19 cellular contexts compared by ENCODE assay signal in the genomic region with DNA sequence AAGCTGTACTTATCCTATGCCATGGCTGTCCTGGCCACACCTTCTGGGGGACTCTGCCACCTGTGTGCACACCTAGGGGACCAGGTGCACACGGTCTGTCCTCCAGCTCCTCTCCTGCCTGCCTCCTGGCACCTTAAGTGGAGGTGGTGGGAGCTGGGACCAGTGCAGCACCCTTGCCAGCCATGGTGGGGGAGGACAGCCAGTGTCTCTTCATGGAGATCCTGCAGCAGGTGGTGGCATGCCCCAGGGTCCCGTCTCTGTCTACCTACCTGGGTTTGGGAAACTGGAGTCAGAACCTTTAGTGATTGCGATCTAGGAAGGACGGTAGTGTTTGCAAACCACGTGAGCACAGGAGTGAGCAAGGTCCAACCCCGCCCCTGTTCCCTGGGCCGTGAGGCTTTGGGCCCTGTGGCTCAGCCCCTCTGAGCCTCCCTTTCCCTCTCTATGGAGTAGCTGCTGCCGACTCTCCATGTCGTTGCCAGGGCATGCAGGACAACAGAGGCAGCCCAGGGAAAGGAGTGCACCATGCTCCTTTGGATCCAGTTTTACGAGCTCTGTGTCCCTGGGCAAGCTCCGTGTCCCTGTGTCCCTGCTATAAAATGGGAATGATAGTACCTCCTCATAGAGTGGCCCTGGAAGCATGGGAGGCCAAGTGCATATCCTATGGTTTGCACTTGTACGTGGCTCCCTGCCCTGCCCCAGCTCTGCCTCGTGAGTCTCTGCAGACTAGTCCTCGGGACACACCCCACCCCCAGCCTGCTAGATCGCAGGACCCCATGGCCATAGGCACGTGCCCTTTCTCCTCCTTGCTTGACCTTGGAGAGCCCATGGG. TPM values are rescaled to one million over a fixed set of nuclear protein-coding genes. Genes with fewer than 3 reads are reported as not detected.
DNase-seq lines count a peak whose midpoint lies in the region; ATAC-seq, FAIRE-seq and TF ChIP-seq lines count a peak whose summit lies in the region.
"Had no signal": no experiment of that assay in that cellular context is flagged by ENCODE, and none has a peak within 500 bp of the region (broad histone marks: within the 10 kb centered on the region; RNA-seq: fewer than 3 reads in every experiment).

No MANE protein-coding gene starts in this region.

- peaks cover 7% of the 10 kb centered on the region; the same call in 1 of the 2 replicates for H3K27me3 Mint-ChIP-seq in WTC11 (ENCODE audit: low read depth)

- intact Hi-C loops in kidney (cut with DNase I), result no loop called here

- H4K20me1 ChIP-seq in osteoblast (ENCODE audit: insufficient read depth, low read length), result no peaks in the 10 kb centered on the region

- TF ChIP-seq CTCF in WTC11 (IDR thresholded peaks at IDR 0.05) (no peak), kidney (IDR thresholded peaks at IDR 0.05; ENCODE audit: borderline replicate concordance, extremely low read depth, insufficient read depth) (no peak), osteoblast (IDR thresholded peaks at IDR 0.05; ENCODE audit: extremely low read depth, low read depth, low read length) (no peak)

- no peaks in the 10 kb centered on the region for H3K79me2 ChIP-seq in osteoblast (ENCODE audit: insufficient read depth, low read length)

- peaks cover 68 to 82% of the 10 kb centered on the region in 2 donors for H3K4me1 ChIP-seq in kidney (ENCODE audit: control insufficient read depth in 1 of 2, insufficient read depth in 1 of 2, low read depth in 1 of 2, low read length in 2 of 2)
- H3K4me1 ChIP-seq in osteoblast (ENCODE audit: insufficient read depth, low read length), result peaks cover 32% of the 10 kb centered on the region

- no peak overlapping the region for H3K4me2 ChIP-seq in osteoblast (ENCODE audit: insufficient read depth, low read length)

- H3K9me3 Mint-ChIP-seq in WTC11, result no peaks in the 10 kb centered on the region
- H3K9me3 Mint-ChIP-seq: activated CD4-positive, alpha-beta T cell treated with anti-CD3 and anti-CD28 coated beads, Interleukin-2, amount 10 ng/mL, durations not matched to agents 24 days and 14 days; activated naive CD4-positive, alpha-beta T cell treated with anti-CD3 and anti-CD28 coated beads, Interleukin-2, amount 10 ng/mL, durations not matched to agents 7 days and 5 days; mesothelial cell of epicardium; stimulated activated memory B cell treated with anti-CD40 and anti-IgM and Interleukin-4, amounts not matched to agents 10 μg/mL and 1 μg/mL and 100 μg/mL, for 72 hours had no signal

- H3K36me3 Mint-ChIP-seq in WTC11, result no peaks in the 10 kb centered on the region
- H3K36me3 Mint-ChIP-seq: activated naive CD4-positive, alpha-beta T cell treated with anti-CD3 and anti-CD28 coated beads, Interleukin-2, amount 10 ng/mL, durations not matched to agents 7 days and 5 days; mesothelial cell of epicardium; stimulated activated memory B cell treated with anti-CD40 and anti-IgM and Interleukin-4, amounts not matched to agents 10 μg/mL and 1 μg/mL and 100 μg/mL, for 72 hours had no signal

- FAIRE-seq in kidney (lab: Jason Lieb, UNC), result no peak

- H3K36me3 ChIP-seq in kidney (ENCODE audit: control insufficient read depth in 1 of 2, insufficient read depth in 2 of 2, low read length in 2 of 2), result peaks cover 0 to 5% of the 10 kb centered on the region in 2 donors
- no peaks in the 10 kb centered on the region for H3K36me3 ChIP-seq in osteoblast (ENCODE audit: insufficient read depth, low read length)
- H3K36me3 ChIP-seq: brain microvascular endothelial cell, SJCRH30 had no signal

- no peak overlapping the region for H3K27ac Mint-ChIP-seq in WTC11
- H3K27ac Mint-ChIP-seq: activated CD4-positive, alpha-beta T cell treated with anti-CD3 and anti-CD28 coated beads, Interleukin-2, amount 10 ng/mL, durations not matched to agents 24 days and 14 days; activated naive CD4-positive, alpha-beta T cell treated with anti-CD3 and anti-CD28 coated beads, Interleukin-2, amount 10 ng/mL, durations not matched to agents 7 days and 5 days; mesothelial cell of epicardium; stimulated activated memory B cell treated with anti-CD40 and anti-IgM and Interleukin-4, amounts not matched to agents 10 μg/mL and 1 μg/mL and 100 μg/mL, for 72 hours had no signal

- no peak overlapping the region for H3K4me3 Mint-ChIP-seq in WTC11
- H3K4me3 Mint-ChIP-seq: activated CD4-positive, alpha-beta T cell treated with anti-CD3 and anti-CD28 coated beads, Interleukin-2, amount 10 ng/mL, durations not matched to agents 24 days and 14 days; activated naive CD4-positive, alpha-beta T cell treated with anti-CD3 and anti-CD28 coated beads, Interleukin-2, amount 10 ng/mL, durations not matched to agents 7 days and 5 days; mesothelial cell of epicardium; stimulated activated memory B cell treated with anti-CD40 and anti-IgM and Interleukin-4, amounts not matched to agents 10 μg/mL and 1 μg/mL and 100 μg/mL, for 72 hours had no signal

- H3K9ac ChIP-seq in kidney (ENCODE audit: low read length in 2 of 2), result peak overlapping the region in 1 of 2 donors; percentile 30

- CTCF ChIA-PET in WTC11 (lab: Charles Lee), result interaction anchor here (1.1 to 3.3 kb wide), 6 partner anchors 13 to 59 kb away, joined by 3 to 11 read pairs (median 5); no protein-coding TSS in a partner anchor

- H3K9me3 ChIP-seq in kidney (ENCODE audit: control insufficient read depth in 1 of 2, low read length in 2 of 2) (no peaks in the 10 kb centered on the region), osteoblast (ENCODE audit: low read depth, low read length) (no peaks in the 10 kb centered on the region)
- H3K9me3 ChIP-seq: SJCRH30 had no signal

- POLR2A ChIA-PET in WTC11 (lab: Charles Lee), result interaction anchor here (1.2 kb wide), 1 partner anchor 8 kb away, joined by 4 read pairs; no protein-coding TSS in a partner anchor

- peak overlapping the region; percentile 81 to 98 for H3K27ac ChIP-seq in kidney (ENCODE audit: low read depth in 2 of 2, low read length in 2 of 2)
- no peak overlapping the region for H3K27ac ChIP-seq in osteoblast (ENCODE audit: low read depth, low read length)
- H3K27ac ChIP-seq: brain microvascular endothelial cell, SJCRH30 had no signal

- DNase-seq in COLO668 (lab: John Stamatoyannopoulos, UW; ENCODE audit: unreplicated experiment) (peak; percentile 19), WTC11 (ENCODE audit: low spot score) (no peak), kidney (no peak), osteoblast (ENCODE audit: insufficient read length, low spot score, missing footprints) (peak; percentile 64), NCI-H1694 treated with DMSO at 0.1 percent for 48 hours (lab: John Stamatoyannopoulos, UW) (no peak)
- DNase-seq: activated CD4-positive, alpha-beta T cell treated with anti-CD3 and anti-CD28 coated beads, Interleukin-2, amount 10 ng/mL, durations not matched to agents 24 days and 14 days; activated naive CD4-positive, alpha-beta T cell treated with anti-CD3 and anti-CD28 coated beads, Interleukin-2, amount 10 ng/mL, durations not matched to agents 7 days and 5 days; brain microvascular endothelial cell; effector memory CD4-positive, alpha-beta T cell; NCI-H1417; SJCRH30; T1000 had no signal

- H3K27me3 ChIP-seq in osteoblast (ENCODE audit: insufficient read depth, low read length), result no peaks in the 10 kb centered on the region
- H3K27me3 ChIP-seq: brain microvascular endothelial cell had no signal

- ATAC-seq in WTC11 (no peak), HG02970 (IDR thresholded peaks at IDR 0.05; ENCODE audit: low FRiP score, unreplicated experiment) (no peak), HG02981 (IDR thresholded peaks at IDR 0.05; ENCODE audit: unreplicated experiment) (no peak), GM19455 (IDR thresholded peaks at IDR 0.05; ENCODE audit: unreplicated experiment) (no peak)
- ATAC-seq: stimulated activated memory B cell treated with anti-CD40 and anti-IgM and Interleukin-4, amounts not matched to agents 10 μg/mL and 1 μg/mL and 100 μg/mL, for 72 hours had no signal

- H3K4me3 ChIP-seq in kidney (ENCODE audit: low read length in 2 of 2), result peak overlapping the region; percentile 16 to 36
- no peak overlapping the region for H3K4me3 ChIP-seq in osteoblast (ENCODE audit: insufficient read depth, low read length)
- H3K4me3 ChIP-seq: SJCRH30 had no signal

- H2AFZ ChIP-seq in osteoblast (ENCODE audit: low read length), result no peak overlapping the region

- H3K4me1 Mint-ChIP-seq in WTC11, result peaks cover under 1% of the 10 kb centered on the region; the same call in 1 of the 2 replicates
- H3K4me1 Mint-ChIP-seq: activated naive CD4-positive, alpha-beta T cell treated with anti-CD3 and anti-CD28 coated beads, Interleukin-2, amount 10 ng/mL, durations not matched to agents 7 days and 5 days; stimulated activated memory B cell treated with anti-CD40 and anti-IgM and Interleukin-4, amounts not matched to agents 10 μg/mL and 1 μg/mL and 100 μg/mL, for 72 hours had no signal

TF ChIP-seq in WTC11, 78 proteins besides CTCF, POLR2A, EP300 and RAD21 (continues in another document):
- TF ChIP-seq HMGA2 (CRISPR knock-in tag; IDR thresholded peaks at IDR 0.05), result no peak
- TF ChIP-seq, protein P1, sequence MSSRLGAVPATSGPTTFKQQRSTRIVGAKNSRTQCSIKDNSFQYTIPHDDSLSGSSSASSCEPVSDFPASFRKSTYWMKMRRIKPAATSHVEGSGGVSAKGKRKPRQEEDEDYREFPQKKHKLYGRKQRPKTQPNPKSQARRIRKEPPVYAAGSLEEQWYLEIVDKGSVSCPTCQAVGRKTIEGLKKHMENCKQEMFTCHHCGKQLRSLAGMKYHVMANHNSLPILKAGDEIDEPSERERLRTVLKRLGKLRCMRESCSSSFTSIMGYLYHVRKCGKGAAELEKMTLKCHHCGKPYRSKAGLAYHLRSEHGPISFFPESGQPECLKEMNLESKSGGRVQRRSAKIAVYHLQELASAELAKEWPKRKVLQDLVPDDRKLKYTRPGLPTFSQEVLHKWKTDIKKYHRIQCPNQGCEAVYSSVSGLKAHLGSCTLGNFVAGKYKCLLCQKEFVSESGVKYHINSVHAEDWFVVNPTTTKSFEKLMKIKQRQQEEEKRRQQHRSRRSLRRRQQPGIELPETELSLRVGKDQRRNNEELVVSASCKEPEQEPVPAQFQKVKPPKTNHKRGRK (CRISPR knock-in tag; IDR thresholded peaks at IDR 0.05; ENCODE audit: borderline replicate concordance), result no peak
- no peak for TF ChIP-seq ZNF396 (CRISPR knock-in tag; IDR thresholded peaks at IDR 0.05; ENCODE audit: borderline replicate concordance)

RNA-seq across cellular contexts. Expression of a gene that starts 7.1 kb away (rescaled TPM):
- total RNA-seq in WTC11 (2021) (1.7 to 2.6 TPM (median 2.0 TPM) in 3 replicates), kidney (351 TPM), osteoblast (0.29 and 0.72 TPM in 2 replicates)
- 188 TPM for polyA plus RNA-seq in kidney (ENCODE audit: insufficient read depth, low read depth, low replicate concordance)

RNA-seq across cellular contexts. Expression of a gene that starts 32.6 kb away (rescaled TPM):
- total RNA-seq in WTC11 (2021) (0.44 to 1.4 TPM (median 0.71 TPM) in 3 replicates), kidney (1.8 TPM), osteoblast (not detected in 2 replicates)
- polyA plus RNA-seq in kidney (ENCODE audit: insufficient read depth, low read depth, low replicate concordance), result 0.17 TPM
- total RNA-seq: activated CD4-positive, alpha-beta T cell treated with anti-CD3 and anti-CD28 coated beads, Interleukin-2, amount 10 ng/mL, durations not matched to agents 24 days and 14 days; fibroblast of villous mesenchyme; mesothelial cell of epicardium; SJCRH30 had no signal

RNA-seq across cellular contexts. Expression of a gene that starts 59.1 kb away (rescaled TPM):
- total RNA-seq in WTC11 (2021) (0.16 to 0.37 TPM in 2 of 3 replicates, not detected in the other), kidney (3.2 TPM), osteoblast (not detected in 2 replicates)
- 1.8 TPM for polyA plus RNA-seq in kidney (ENCODE audit: insufficient read depth, low read depth, low replicate concordance)
- total RNA-seq: activated CD4-positive, alpha-beta T cell treated with anti-CD3 and anti-CD28 coated beads, Interleukin-2, amount 10 ng/mL, durations not matched to agents 24 days and 14 days; fibroblast of villous mesenchyme; mesothelial cell of epicardium; SJCRH30; skeletal muscle tissue had no signal

Comparison
In these comparisons a context has a peak if more than half of its experiments do, and no peak if none do; other contexts are left out.
1. DNase-seq: peak in COLO668 (single experiment) and osteoblast (single experiment); none in WTC11 (single experiment), kidney (single experiment) and NCI-H1694 treated with DMSO at 0.1 percent for 48 hours (single experiment).
2. RNA of a gene that starts 7.1 kb away (total RNA-seq): 351 TPM in kidney (single experiment); 1.7 to 2.6 TPM in WTC11 and 0.29 to 0.72 TPM in osteoblast; every median in the first group is over 10 times any median in the second.